ENCODE assay signal across 7 cellular contexts in the genomic region with DNA sequence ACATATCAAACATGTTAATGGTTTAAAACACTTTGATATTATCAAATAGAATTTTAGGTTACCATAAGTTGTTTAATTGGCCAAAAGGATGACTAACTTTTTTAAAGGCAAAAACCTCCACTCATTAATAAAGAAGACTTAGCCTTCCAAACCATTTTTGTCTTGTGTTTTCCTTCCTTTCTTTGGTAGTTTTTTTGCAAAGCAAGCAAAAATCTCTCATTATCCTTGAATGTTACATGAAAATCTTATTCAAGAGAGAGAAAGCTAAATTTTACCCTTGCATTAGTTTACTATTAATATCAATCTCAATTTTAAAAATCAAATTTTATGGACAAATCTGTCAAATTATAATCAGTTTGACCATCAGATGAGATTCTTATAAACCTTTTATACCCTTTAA.
"Had no signal": no experiment of that assay in that cellular context is flagged by ENCODE, and none has a peak within 500 bp of the region (broad histone marks: within the 10 kb centered on the region; RNA-seq: fewer than 3 reads in every experiment).

No MANE protein-coding gene starts in this region.

- ATAC-seq: GM12878 had no signal

- FAIRE-seq: G401.6, GM12878, GM12891, GM12892, GM19239 had no signal

- DNase-seq: GDM1, GF-D8 had no signal

- H3K4me3 ChIP-seq: GM12878 had no signal
